Comparison of ENCODE assay signal across 8 cellular contexts in the genomic region with DNA sequence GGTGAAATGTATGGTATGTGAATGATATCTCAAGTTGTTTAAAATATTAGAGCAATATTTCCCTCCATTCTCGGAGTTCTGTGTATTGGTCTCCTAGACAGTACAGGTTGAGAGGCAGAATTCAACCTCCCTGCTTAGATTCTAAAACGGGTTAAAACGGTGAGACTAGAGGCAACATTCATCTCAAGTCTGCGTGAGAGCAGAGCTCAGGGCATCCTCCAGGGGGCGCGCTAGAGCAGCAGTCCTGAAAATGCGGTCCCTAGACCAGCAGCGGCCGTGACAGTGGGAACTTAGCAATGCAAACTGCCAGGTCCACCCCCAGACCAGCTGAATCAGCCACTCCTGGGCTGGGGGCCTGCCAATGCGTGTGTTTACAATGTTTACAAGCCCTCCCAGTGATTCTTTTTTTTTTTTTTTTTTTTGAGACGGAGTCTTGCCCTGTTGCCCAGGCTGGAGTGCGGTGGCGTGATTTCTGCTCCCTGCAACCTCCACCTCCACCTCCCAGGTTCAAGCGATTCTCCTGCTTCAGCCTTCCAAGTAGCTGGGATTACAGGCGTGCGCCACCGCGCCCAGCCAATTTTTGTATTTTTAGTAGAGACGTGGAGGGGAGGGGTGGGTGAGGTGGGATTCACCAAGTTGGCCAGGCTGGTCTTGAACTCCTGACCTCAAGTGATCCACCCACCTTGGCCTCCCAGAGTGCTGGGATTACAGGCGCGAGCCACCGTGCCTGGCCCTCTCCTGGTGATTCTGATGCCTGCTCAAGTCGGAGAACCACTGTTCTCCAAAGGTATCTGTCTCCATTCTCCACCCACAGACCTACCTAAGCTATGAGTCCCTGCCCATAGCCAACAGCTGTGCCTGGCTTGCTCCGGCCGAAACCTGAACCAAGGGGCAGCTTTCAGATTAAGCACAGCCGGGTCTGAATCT.
DNase-seq lines count a peak whose midpoint lies in the region; ATAC-seq and TF ChIP-seq lines count a peak whose summit lies in the region.

No MANE protein-coding gene starts in this region.

- peak; percentile 83 for DNase-seq in Ammon's horn (ENCODE audit: low spot score)
- peak; percentile 5 for DNase-seq in NCI-H146 treated with DMSO at 0.1 percent for 48 hours (lab: John Stamatoyannopoulos, UW; ENCODE audit: unreplicated experiment)
- peak; percentile 69 for DNase-seq in activated CD4-positive, alpha-beta T cell treated with anti-CD3 and anti-CD28 coated beads for 1 hour
- peak; percentile 73 to 80 for DNase-seq in cardiac fibroblast (ENCODE audit: low read depth in 2 of 2)
- DNase-seq in kidney tubule cell (ENCODE audit: low spot score) = peak; percentile 68
- DNase-seq in stimulated activated CD4-positive, alpha-beta T cell treated with anti-CD3 and anti-CD28 coated beads, Interleukin-4, amount 100 ng/mL, for 24 hours = peak; percentile 84

- ATAC-seq in GM19467 (IDR thresholded peaks at IDR 0.05; ENCODE audit: unreplicated experiment) = peak; percentile 63
- no peak for ATAC-seq in HG02852 (IDR thresholded peaks at IDR 0.05; ENCODE audit: unreplicated experiment)

- peak; percentile 95 for TF ChIP-seq CTCF in cardiac fibroblast (IDR thresholded peaks at IDR 0.05; ENCODE audit: low read depth, low read length)

- no peak overlapping the region for H3K4me3 ChIP-seq in cardiac fibroblast (replicated peaks in 1 of 2; ENCODE audit: low read depth in 2 of 2, low read length in 2 of 2)

Comparison
In these comparisons a context has a peak if more than half of its experiments do, and no peak if none do; other contexts are left out.
1. DNase-seq: peak in every context shown above with its lines; median percentile 84 in stimulated activated CD4-positive, alpha-beta T cell treated with anti-CD3 and anti-CD28 coated beads, Interleukin-4, amount 100 ng/mL, for 24 hours; 83 in Ammon's horn; 76 in cardiac fibroblast; 69 in activated CD4-positive, alpha-beta T cell treated with anti-CD3 and anti-CD28 coated beads for 1 hour; 68 in kidney tubule cell; 5 in NCI-H146 treated with DMSO at 0.1 percent for 48 hours.